8 cellular contexts compared by ENCODE assay signal in the genomic region with DNA sequence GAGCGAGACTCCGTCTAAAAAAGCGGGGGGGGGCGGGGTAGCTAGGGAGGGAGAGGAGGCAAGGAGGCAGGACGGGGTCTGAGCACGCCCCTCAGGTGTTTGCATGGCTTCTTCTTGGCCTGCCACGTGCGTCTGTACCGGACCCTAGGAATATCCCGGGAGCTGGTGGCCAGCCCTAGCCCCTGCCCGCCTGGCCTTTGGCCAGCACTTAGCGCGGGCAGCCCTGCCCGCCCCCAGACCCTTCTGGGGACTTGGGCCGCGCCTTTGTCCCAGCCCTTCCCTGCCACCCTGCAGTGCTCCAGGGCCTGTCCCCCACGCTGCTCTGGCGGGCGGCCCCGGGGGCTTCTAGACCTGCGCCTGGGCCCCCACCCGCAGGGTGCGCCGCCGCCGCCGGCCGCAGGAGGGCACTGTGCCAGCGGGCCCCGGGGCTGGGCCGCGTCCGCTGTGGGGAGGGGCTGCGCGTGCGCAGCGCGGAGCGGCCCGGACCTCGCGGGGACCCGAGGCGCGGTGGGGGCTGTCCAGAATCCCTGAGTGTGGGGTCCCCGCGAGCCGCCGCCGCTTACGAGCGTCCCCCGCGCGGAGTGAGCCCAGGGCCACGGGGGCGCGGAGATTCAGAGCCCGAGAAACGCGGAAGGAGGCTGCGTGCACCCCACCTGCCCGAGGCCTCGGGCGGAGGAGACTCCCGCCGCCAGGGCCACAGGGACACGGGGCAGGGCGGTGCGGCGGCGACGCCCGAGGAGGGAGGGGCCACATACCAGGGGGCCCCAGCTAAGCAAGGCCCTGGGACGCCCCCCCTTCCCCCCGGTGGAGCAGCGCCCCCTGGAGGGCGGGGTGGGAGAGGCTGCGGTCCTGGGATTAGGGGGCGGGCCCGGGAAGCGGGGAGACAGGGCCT. TPM values are rescaled to one million over a fixed set of nuclear protein-coding genes. Genes with fewer than 3 reads are reported as not detected.
A peak's percentile ranks its signal among the peaks of the same experiment; 100 is the strongest.
DNase-seq lines count a peak whose midpoint lies in the region; ATAC-seq and TF ChIP-seq lines count a peak whose summit lies in the region.

No MANE protein-coding gene starts in this region.

- no peaks in the 10 kb centered on the region for H3K36me3 ChIP-seq in colonic mucosa

- H3K27me3 ChIP-seq in colonic mucosa = no peaks in the 10 kb centered on the region

- DNase-seq in NCI-H526 (lab: John Stamatoyannopoulos, UW) (peak; percentile 16 to 74), NCI-H526 treated with DMSO at 0.1 percent for 48 hours (lab: John Stamatoyannopoulos, UW) (no peak), NAMALWA (ENCODE audit: low spot score) (peak; percentile 81), colonic mucosa (peak; percentile 71), lower leg skin (ENCODE audit: low spot score in 2 of 2) (peak in 1 of 2 donors; percentile 91)
- DNase-seq in activated CD4-positive, alpha-beta T cell treated with anti-CD3 and anti-CD28 coated beads for 1 hour = peak; percentile 68
- peak; percentile 57 to 69 (median 58) for DNase-seq in stimulated activated CD4-positive, alpha-beta T cell treated with anti-CD3 and anti-CD28 coated beads, TNF-alpha, amount 100 ng/mL, for 48 hours (ENCODE audit: low read depth in 3 of 3)

- H3K9me3 ChIP-seq in colonic mucosa = no peaks in the 10 kb centered on the region

- TF ChIP-seq POLR2A in lower leg skin (IDR thresholded peaks at IDR 0.05) = no peak

- TF ChIP-seq CTCF in colonic mucosa (IDR thresholded peaks at IDR 0.05) = peak; percentile 92
- peak in 1 of 3 donors; percentile 12 for TF ChIP-seq CTCF in lower leg skin (IDR thresholded peaks at IDR 0.05)

- H3K4me1 ChIP-seq in colonic mucosa = peaks cover 3% of the 10 kb centered on the region

- ATAC-seq in HG02571 (IDR thresholded peaks at IDR 0.05; ENCODE audit: unreplicated experiment) = peak; percentile 80

- intact Hi-C loops in colonic mucosa (cut with DNase I) (no loop called here), lower leg skin (cut with DNase I; ENCODE audit: low total_unique reads) (no loop called here)

- H3K9ac ChIP-seq in colonic mucosa (ENCODE audit: low read depth in 2 of 2, low read length in 2 of 2) = peak overlapping the region; percentile 63 to 98

- 2 to 8% methylated on average over 18 to 19 of the region's 82 CpGs for WGBS in lower leg skin, 2 donors

- H3K27ac ChIP-seq in colonic mucosa = peak overlapping the region; percentile 85

- peak overlapping the region; percentile 81 for H3K4me3 ChIP-seq in colonic mucosa
- H3K4me3 ChIP-seq in lower leg skin (ENCODE audit: low read depth, poor library complexity, severe bottlenecking) = peak overlapping the region; percentile 54

RNA-seq across cellular contexts. Expression of a gene that starts 21.0 kb away (rescaled TPM):
- total RNA-seq in colonic mucosa = 10 to 100 TPM; 28.6 to 34.8 TPM
- 100 to 1,000 TPM in 3 of 4 donors, 10 to 100 TPM in 1; 98.5 to 166 (median 134) TPM for total RNA-seq in lower leg skin

RNA-seq across cellular contexts. Expression of a gene that starts 37.9 kb away (rescaled TPM):
- total RNA-seq in colonic mucosa (not detected), lower leg skin (not detected)

RNA-seq across cellular contexts. Expression of a gene that starts 46.3 kb away (rescaled TPM):
- total RNA-seq in colonic mucosa (10 to 100 TPM; 73.2 to 90.4 TPM), lower leg skin (10 to 100 TPM; 46.7 to 61.5 (median 52.4) TPM)
